Comparison of ENCODE assay signal across 8 cellular contexts in genomic region chr7:104945599-104945956, GRCh38.
DNase-seq lines count a peak whose midpoint lies in the region; ATAC-seq, FAIRE-seq and TF ChIP-seq lines count a peak whose summit lies in the region.

No MANE protein-coding gene starts in this region.

- H3K36me3 ChIP-seq in iPS-18a (ENCODE audit: control insufficient read depth, low read depth, low read length), result no peaks in the 10 kb centered on the region

- no peaks in the 10 kb centered on the region for H3K27me3 Mint-ChIP-seq in IgD-negative memory B cell
- H3K27me3 Mint-ChIP-seq in activated T-helper 1 cell treated with anti-CD3 and anti-CD28 coated beads, Interleukin-12 subunit alpha, Interleukin-12 subunit beta, Interleukin-2, Interleukin-4 antibody, amounts not matched to agents 30 ng/mL and 10 ng/mL and 1 ng/mL, durations not matched to agents 14 hours and 24 hours and 36 hours (ENCODE audit: insufficient read depth), result peaks cover 2% of the 10 kb centered on the region

- peaks cover 5% of the 10 kb centered on the region for H3K4me1 ChIP-seq in iPS-18a (ENCODE audit: control insufficient read depth, low read depth, low read length)

- H3K27ac ChIP-seq in iPS-18a (ENCODE audit: low read length), result peak overlapping the region; percentile 36

- H3K9me3 Mint-ChIP-seq in IgD-negative memory B cell, result peaks cover 0 to 3% (median 0%) of the 10 kb centered on the region in 3 donors
- no peaks in the 10 kb centered on the region for H3K9me3 Mint-ChIP-seq in activated T-helper 1 cell treated with anti-CD3 and anti-CD28 coated beads, Interleukin-12 subunit alpha, Interleukin-12 subunit beta, Interleukin-2, Interleukin-4 antibody, amounts not matched to agents 30 ng/mL and 10 ng/mL and 1 ng/mL, durations not matched to agents 14 hours and 24 hours and 36 hours
- H3K9me3 Mint-ChIP-seq in stimulated activated effector memory CD8-positive, alpha-beta T cell treated with anti-CD3 and anti-CD28 coated beads, Interleukin-12 subunit alpha, Interleukin-12 subunit beta, amount 100 ng/mL, for 72 hours, result no peaks in the 10 kb centered on the region

- no peaks in the 10 kb centered on the region for H3K9me3 ChIP-seq in iPS-18a (ENCODE audit: control insufficient read depth, low read depth, low read length)

- intact Hi-C loops in activated T-helper 1 cell treated with anti-CD3 and anti-CD28 coated beads, Interleukin-12 subunit alpha, Interleukin-12 subunit beta, Interleukin-2, Interleukin-4 antibody, amounts not matched to agents 30 ng/mL and 10 ng/mL and 1 ng/mL, durations not matched to agents 14 hours and 24 hours and 36 hours (cut with micrococcal nuclease), result loop anchor here (1.0 to 5.0 kb wide), 7 partner anchors 12 to 1599 kb away; partner anchors contain the start of genes NAMPT and PSMC2

- no peaks in the 10 kb centered on the region for H3K27me3 ChIP-seq in iPS-18a (ENCODE audit: control insufficient read depth, insufficient read depth, low read length)

- H3K36me3 Mint-ChIP-seq in IgD-negative memory B cell, result peaks cover 2% of the 10 kb centered on the region
- peaks cover 42% of the 10 kb centered on the region for H3K36me3 Mint-ChIP-seq in activated T-helper 1 cell treated with anti-CD3 and anti-CD28 coated beads, Interleukin-12 subunit alpha, Interleukin-12 subunit beta, Interleukin-2, Interleukin-4 antibody, amounts not matched to agents 30 ng/mL and 10 ng/mL and 1 ng/mL, durations not matched to agents 14 hours and 24 hours and 36 hours (ENCODE audit: low read depth)
- H3K36me3 Mint-ChIP-seq in stimulated activated effector memory CD8-positive, alpha-beta T cell treated with anti-CD3 and anti-CD28 coated beads, Interleukin-12 subunit alpha, Interleukin-12 subunit beta, amount 100 ng/mL, for 72 hours, result peaks cover 99% of the 10 kb centered on the region

- no peak for ATAC-seq in stimulated activated effector memory CD8-positive, alpha-beta T cell treated with anti-CD3 and anti-CD28 coated beads, Interleukin-12 subunit alpha, Interleukin-12 subunit beta, amount 100 ng/mL, for 72 hours

- peak overlapping the region; percentile 98 to 100 (median 100) for H3K27ac Mint-ChIP-seq in IgD-negative memory B cell
- peak overlapping the region; percentile 100 for H3K27ac Mint-ChIP-seq in activated T-helper 1 cell treated with anti-CD3 and anti-CD28 coated beads, Interleukin-12 subunit alpha, Interleukin-12 subunit beta, Interleukin-2, Interleukin-4 antibody, amounts not matched to agents 30 ng/mL and 10 ng/mL and 1 ng/mL, durations not matched to agents 14 hours and 24 hours and 36 hours
- H3K27ac Mint-ChIP-seq in stimulated activated effector memory CD8-positive, alpha-beta T cell treated with anti-CD3 and anti-CD28 coated beads, Interleukin-12 subunit alpha, Interleukin-12 subunit beta, amount 100 ng/mL, for 72 hours, result peak overlapping the region; percentile 100

- H3K9ac ChIP-seq in iPS-18a (ENCODE audit: low read length), result peak overlapping the region; percentile 42

- DNase-seq in activated T-helper 1 cell treated with anti-CD3 and anti-CD28 coated beads, Interleukin-12 subunit alpha, Interleukin-12 subunit beta, Interleukin-2, Interleukin-4 antibody, amounts not matched to agents 30 ng/mL and 10 ng/mL and 1 ng/mL, durations not matched to agents 14 hours and 24 hours and 36 hours (ENCODE audit: low spot score), result no peak
- no peak for DNase-seq in stimulated activated effector memory CD8-positive, alpha-beta T cell treated with anti-CD3 and anti-CD28 coated beads, Interleukin-12 subunit alpha, Interleukin-12 subunit beta, amount 100 ng/mL, for 72 hours (ENCODE audit: low spot score in 2 of 2)
- no peak for DNase-seq in stimulated activated CD4-positive, alpha-beta T cell treated with anti-CD3 and anti-CD28 coated beads, Interleukin-15, amount 100 ng/mL, for 24 hours
- no peak for DNase-seq in frontal cortex (ENCODE audit: low spot score in 2 of 2)
- no peak for DNase-seq in NCI-H1694 treated with DMSO at 0.1 percent for 48 hours (lab: John Stamatoyannopoulos, UW)
- no peak for DNase-seq in GM12892 (ENCODE audit: insufficient read length)

- no peak overlapping the region for H3K4me3 ChIP-seq in iPS-18a (ENCODE audit: low read length)

- H3K4me1 Mint-ChIP-seq in IgD-negative memory B cell, result peaks cover 43 to 58% (median 51%) of the 10 kb centered on the region in 3 donors
- H3K4me1 Mint-ChIP-seq in activated T-helper 1 cell treated with anti-CD3 and anti-CD28 coated beads, Interleukin-12 subunit alpha, Interleukin-12 subunit beta, Interleukin-2, Interleukin-4 antibody, amounts not matched to agents 30 ng/mL and 10 ng/mL and 1 ng/mL, durations not matched to agents 14 hours and 24 hours and 36 hours (ENCODE audit: low read depth), result peaks cover 68% of the 10 kb centered on the region
- H3K4me1 Mint-ChIP-seq in stimulated activated effector memory CD8-positive, alpha-beta T cell treated with anti-CD3 and anti-CD28 coated beads, Interleukin-12 subunit alpha, Interleukin-12 subunit beta, amount 100 ng/mL, for 72 hours, result peaks cover 59% of the 10 kb centered on the region

- FAIRE-seq in frontal cortex (lab: Jason Lieb, UNC) (no peak), GM12892 (lab: Jason Lieb, UNC) (no peak)

- H3K4me3 Mint-ChIP-seq in IgD-negative memory B cell, result peak overlapping the region; percentile 85 to 98 (median 90)
- peak overlapping the region; percentile 96 for H3K4me3 Mint-ChIP-seq in activated T-helper 1 cell treated with anti-CD3 and anti-CD28 coated beads, Interleukin-12 subunit alpha, Interleukin-12 subunit beta, Interleukin-2, Interleukin-4 antibody, amounts not matched to agents 30 ng/mL and 10 ng/mL and 1 ng/mL, durations not matched to agents 14 hours and 24 hours and 36 hours
- peak overlapping the region; percentile 94 for H3K4me3 Mint-ChIP-seq in stimulated activated effector memory CD8-positive, alpha-beta T cell treated with anti-CD3 and anti-CD28 coated beads, Interleukin-12 subunit alpha, Interleukin-12 subunit beta, amount 100 ng/mL, for 72 hours

- TF ChIP-seq POLR2A in GM12892 (IDR thresholded peaks at IDR 0.05; ENCODE audit: low read depth, low read length), result no peak
